ENCODE assay signal across 8 cellular contexts in genomic region chr15:89177633-89178306, GRCh38. TPM values are rescaled to one million over a fixed set of nuclear protein-coding genes. Genes with fewer than 3 reads are reported as not detected.
A peak's percentile ranks its signal among the peaks of the same experiment; 100 is the strongest.
DNase-seq lines count a peak whose midpoint lies in the region; ATAC-seq and TF ChIP-seq lines count a peak whose summit lies in the region.

No MANE protein-coding gene starts in this region.

- peaks cover 29% of the 10 kb centered on the region for H3K36me3 Mint-ChIP-seq in activated naive CD8-positive, alpha-beta T cell treated with anti-CD3 and anti-CD28 coated beads, Interleukin-2, amount 50 U/mL, for 24 hours (ENCODE audit: low read depth)

- 0 out of 2 replicates have a peak, but pooled peaks cover 3% of the 10 kb centered on the region for H3K36me3 ChIP-seq in DOHH2 (ENCODE audit: control insufficient read depth, low read length)
- H3K36me3 ChIP-seq in Karpas-422 (ENCODE audit: insufficient read depth, low read length): no peaks in the 10 kb centered on the region
- H3K36me3 ChIP-seq in heart left ventricle: peaks cover 2 to 86% (median 68%) of the 10 kb centered on the region in 9 donors

- no peaks in the 10 kb centered on the region for H4K20me1 ChIP-seq in DOHH2 (ENCODE audit: control insufficient read depth, insufficient read depth, low read depth, low read length)
- H4K20me1 ChIP-seq in Karpas-422 (ENCODE audit: insufficient read depth, low read depth, low read length): no peaks in the 10 kb centered on the region

- no peak overlapping the region for H3K4me3 Mint-ChIP-seq in activated naive CD8-positive, alpha-beta T cell treated with anti-CD3 and anti-CD28 coated beads, Interleukin-2, amount 50 U/mL, for 24 hours

- intact Hi-C loops in heart left ventricle (cut with DNase I): loop anchor here (1.0 to 10.0 kb wide), 12 partner anchors 40 to 283 kb away; partner anchors contain the start of genes HAPLN3 (in 3 of the 10) and ABHD2 (in 1 of the 10)

- H3K79me2 ChIP-seq in DOHH2 (ENCODE audit: control insufficient read depth, low read length) (no peaks in the 10 kb centered on the region), Karpas-422 (ENCODE audit: low read length) (no peaks in the 10 kb centered on the region)

- TF ChIP-seq CTCF in DOHH2 (IDR thresholded peaks at IDR 0.05; ENCODE audit: low read depth, low read length, poor library complexity, severe bottlenecking) (peak; percentile 95), heart left ventricle (IDR thresholded peaks at IDR 0.05) (peak; percentile 63 to 91 (median 82)), retinal pigment epithelial cell (conservative IDR thresholded peaks at IDR 0.05; ENCODE audit: low read depth, low read length) (peak; percentile 93)

- no peaks in the 10 kb centered on the region for H3K27me3 ChIP-seq in DOHH2 (ENCODE audit: control insufficient read depth, low read length)
- no peaks in the 10 kb centered on the region for H3K27me3 ChIP-seq in Karpas-422 (ENCODE audit: low read length)
- no peaks in the 10 kb centered on the region for H3K27me3 ChIP-seq in heart left ventricle

- H3K27ac ChIP-seq in DOHH2 (ENCODE audit: low read depth, low read length) (no peak overlapping the region), Karpas-422 (ENCODE audit: low read length) (no peak overlapping the region), heart left ventricle (peak overlapping the region in 6 of 12 donors; percentile 17 to 61 (median 42))

- DNase-seq in Karpas-422 (peak; percentile 89), SW480 (ENCODE audit: low spot score) (peak; percentile 63), heart left ventricle (peak in 4 of 5 donors; percentile 53 to 77 (median 64)), retinal pigment epithelial cell (ENCODE audit: low read depth) (no peak)
- DNase-seq in activated naive CD8-positive, alpha-beta T cell treated with anti-CD3 and anti-CD28 coated beads, Interleukin-2, amount 50 U/mL, for 24 hours: peak; percentile 75

- H3K9me2 ChIP-seq in DOHH2 (replicated peaks; ENCODE audit: control insufficient read depth, low read length) (no peaks in the 10 kb centered on the region), Karpas-422 (replicated peaks; ENCODE audit: insufficient read depth, low read length) (no peaks in the 10 kb centered on the region)

- WGBS in heart left ventricle, 4 donors: 9 to 16% (median 10%) methylated on average over 6 of the region's 6 CpGs

- H3F3A ChIP-seq in DOHH2 (ENCODE audit: control insufficient read depth, insufficient read depth): no peaks in the 10 kb centered on the region

- no peaks in the 10 kb centered on the region for H3K27me3 Mint-ChIP-seq in activated naive CD8-positive, alpha-beta T cell treated with anti-CD3 and anti-CD28 coated beads, Interleukin-2, amount 50 U/mL, for 24 hours

- H3K4me3 ChIP-seq in DOHH2 (ENCODE audit: low read length): no peak overlapping the region
- no peak overlapping the region for H3K4me3 ChIP-seq in Karpas-422 (ENCODE audit: low read length)
- H3K4me3 ChIP-seq in heart left ventricle: no peak overlapping the region
- H3K4me3 ChIP-seq in retinal pigment epithelial cell (ENCODE audit: low read length): no peak overlapping the region

- no peak overlapping the region for H3K4me2 ChIP-seq in DOHH2 (ENCODE audit: low read length)
- no peak overlapping the region for H3K4me2 ChIP-seq in Karpas-422 (ENCODE audit: low read depth, low read length, poor library complexity, severe bottlenecking)

- H2AFZ ChIP-seq in Karpas-422 (ENCODE audit: low read length): no peak overlapping the region

- ATAC-seq in activated naive CD8-positive, alpha-beta T cell treated with anti-CD3 and anti-CD28 coated beads, Interleukin-2, amount 50 U/mL, for 24 hours: no peak
- ATAC-seq in heart left ventricle (peak in 3 of 4 donors; percentile 21 to 59 (median 35)), HG02884 (IDR thresholded peaks at IDR 0.05; ENCODE audit: unreplicated experiment) (no peak), HG03565 (IDR thresholded peaks at IDR 0.05; ENCODE audit: unreplicated experiment) (no peak)

- H3K4me1 ChIP-seq in DOHH2 (ENCODE audit: control insufficient read depth, low read length) (no peaks in the 10 kb centered on the region), Karpas-422 (ENCODE audit: low read length) (no peaks in the 10 kb centered on the region), heart left ventricle (peaks cover 0 to 45% (median 22%) of the 10 kb centered on the region in 12 donors)

- no peak overlapping the region for H3K9ac ChIP-seq in Karpas-422 (ENCODE audit: low read length)

- TF ChIP-seq POLR2A in heart left ventricle (IDR thresholded peaks at IDR 0.05): no peak

- no peaks in the 10 kb centered on the region for H3K9me3 Mint-ChIP-seq in activated naive CD8-positive, alpha-beta T cell treated with anti-CD3 and anti-CD28 coated beads, Interleukin-2, amount 50 U/mL, for 24 hours

- H3K9me3 ChIP-seq in DOHH2 (ENCODE audit: control insufficient read depth, insufficient read depth, low read length) (no peaks in the 10 kb centered on the region), Karpas-422 (ENCODE audit: low read length) (no peaks in the 10 kb centered on the region), heart left ventricle (no peaks in the 10 kb centered on the region)

- peaks cover 41% of the 10 kb centered on the region for H3K4me1 Mint-ChIP-seq in activated naive CD8-positive, alpha-beta T cell treated with anti-CD3 and anti-CD28 coated beads, Interleukin-2, amount 50 U/mL, for 24 hours

- peak overlapping the region; percentile 95 for H3K27ac Mint-ChIP-seq in activated naive CD8-positive, alpha-beta T cell treated with anti-CD3 and anti-CD28 coated beads, Interleukin-2, amount 50 U/mL, for 24 hours

RNA-seq across cellular contexts. Expression of gene RLBP1, which starts 43.6 kb away (rescaled TPM):
- not detected in 2 replicates for total RNA-seq in Karpas-422 (2014; rRNA removed; shearing (Covaris generic); ENCODE audit: low replicate concordance)
- total RNA-seq in heart left ventricle: not detected
- not detected for polyA plus RNA-seq in heart left ventricle

Comparison
In these comparisons a context has a peak if more than half of its experiments do, and no peak if none do; other contexts are left out.
1. ATAC-seq: peak in heart left ventricle (3 of 4); none in activated naive CD8-positive, alpha-beta T cell treated with anti-CD3 and anti-CD28 coated beads, Interleukin-2, amount 50 U/mL, for 24 hours (single experiment), HG02884 (single experiment) and HG03565 (single experiment).
2. Peak in every context shown above with its lines, with median percentiles within 50 percentile points of each other: CTCF ChIP-seq.